In the genomic region with DNA sequence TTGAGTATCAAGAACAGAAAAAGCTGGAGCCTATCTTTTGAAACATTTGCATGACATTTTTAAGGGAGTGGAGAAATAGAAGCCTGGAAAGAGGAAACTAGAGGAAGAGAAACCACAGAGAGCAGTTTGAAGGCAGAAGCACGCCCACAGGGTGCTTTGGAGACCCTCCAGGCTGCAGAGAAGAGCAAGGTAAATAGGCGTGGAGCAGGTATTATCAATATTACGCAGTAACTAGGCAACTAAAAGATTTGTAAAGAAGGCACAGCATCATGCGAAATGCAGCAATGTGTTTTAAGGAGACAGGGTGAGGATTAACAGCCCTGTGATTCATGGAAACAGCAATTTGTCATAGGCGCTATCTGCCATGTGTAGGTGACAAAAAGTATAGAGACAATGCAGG, we compare ENCODE assay signal across 30 cellular contexts.
DNase-seq lines count a peak whose midpoint lies in the region; ATAC-seq and TF ChIP-seq lines count a peak whose summit lies in the region.
"Had no signal": no experiment of that assay in that cellular context is flagged by ENCODE, and none has a peak within 500 bp of the region (broad histone marks: within the 10 kb centered on the region; RNA-seq: fewer than 3 reads in every experiment).

No MANE protein-coding gene starts in this region.

- no peaks in the 10 kb centered on the region for H3K27me3 ChIP-seq in GM23338 (ENCODE audit: insufficient read depth)
- H3K27me3 ChIP-seq in left lung = no peaks in the 10 kb centered on the region
- H3K27me3 ChIP-seq in endodermal cell (ENCODE audit: control insufficient read depth, insufficient read depth, low read length, poor library complexity, severe bottlenecking) = no peaks in the 10 kb centered on the region
- H3K27me3 ChIP-seq: gastroesophageal sphincter, neutrophil, Peyer's patch, sigmoid colon, upper lobe of right lung had no signal

- H3K4me3 ChIP-seq in GM23338 (peak overlapping the region; percentile 11; the same call in 1 of the 2 replicates), left lung (no peak overlapping the region), endodermal cell (ENCODE audit: low read length) (no peak overlapping the region)
- H3K4me3 ChIP-seq: gastroesophageal sphincter, K562, Peyer's patch, sigmoid colon, upper lobe of right lung had no signal

- peak; percentile 29 for DNase-seq in GM23338 (ENCODE audit: low spot score)
- peak; percentile 61 for DNase-seq in NCI-H1417 treated with DMSO at 0.1 percent for 48 hours (lab: John Stamatoyannopoulos, UW)
- DNase-seq in NCI-H510A (lab: John Stamatoyannopoulos, UW) = peak; percentile 35
- DNase-seq in left lung = peak in 1 of 2 donors; percentile 32
- no peak for DNase-seq in activated CD4-positive, alpha-beta T cell treated with anti-CD3 and anti-CD28 coated beads for 4 hours
- no peak for DNase-seq in endodermal cell
- DNase-seq in putamen (ENCODE audit: low spot score) = no peak
- DNase-seq: activated CD4-positive, alpha-beta T cell treated with anti-CD3 and anti-CD28 coated beads, Interleukin-2, amount 10 ng/mL, durations not matched to agents 7 days and 5 days; activated gamma-delta T cell; activated naive CD8-positive, alpha-beta T cell treated with anti-CD3 and anti-CD28 coated beads, Interleukin-2, amount 50 U/mL, for 24 hours; activated T-cell treated with anti-CD3 and anti-CD28 coated beads, Interleukin-2, amount 50 U/mL, for 24 hours; central memory CD4-positive, alpha-beta T cell; EL; GOT3; hippocampal formation; NCI-H1694; Peyer's patch; SIG-M5; sigmoid colon; stimulated activated CD4-positive, alpha-beta T cell treated with anti-CD3 and anti-CD28 coated beads, Interleukin-4, amount 100 ng/mL, for 24 hours; T1000; upper lobe of right lung; WERI-Rb-1 had no signal

- peak; percentile 27; the same call in 1 of the 3 replicates for ATAC-seq in GM23338
- ATAC-seq in left lung = peak; percentile 79
- ATAC-seq: activated naive CD8-positive, alpha-beta T cell treated with anti-CD3 and anti-CD28 coated beads, Interleukin-2, amount 50 U/mL, for 24 hours; gastroesophageal sphincter; K562; stimulated activated effector memory CD8-positive, alpha-beta T cell treated with anti-CD3 and anti-CD28 coated beads, Interleukin-12 subunit alpha, Interleukin-12 subunit beta, amount 100 ng/mL, for 72 hours; upper lobe of right lung had no signal

- peaks cover 3% of the 10 kb centered on the region; the same call in 1 of the 3 replicates for H3K36me3 Mint-ChIP-seq in GM23338 (ENCODE audit: low read depth)
- no peaks in the 10 kb centered on the region for H3K36me3 Mint-ChIP-seq in endodermal cell (ENCODE audit: low read depth)
- H3K36me3 Mint-ChIP-seq: stimulated activated effector memory CD8-positive, alpha-beta T cell treated with anti-CD3 and anti-CD28 coated beads, Interleukin-12 subunit alpha, Interleukin-12 subunit beta, amount 100 ng/mL, for 72 hours had no signal

- H3K27ac ChIP-seq in GM23338 (ENCODE audit: low read depth) = peak overlapping the region; percentile 46
- no peak overlapping the region for H3K27ac ChIP-seq in left lung
- H3K27ac ChIP-seq in endodermal cell (ENCODE audit: low read depth, low read length) = no peak overlapping the region
- H3K27ac ChIP-seq: C4-2B, gastroesophageal sphincter, neutrophil, Peyer's patch, sigmoid colon, upper lobe of right lung, WERI-Rb-1 had no signal

- H3K9me2 ChIP-seq in GM23338 (ENCODE audit: insufficient read depth) = peaks cover 11% of the 10 kb centered on the region; the same call in 1 of the 2 replicates

- H2AFZ ChIP-seq in GM23338 = no peak overlapping the region; the same call in 1 of the 2 replicates

- H3K79me2 ChIP-seq in GM23338 (replicated peaks; ENCODE audit: insufficient read depth) = no peaks in the 10 kb centered on the region

- TF ChIP-seq CTCF in GM23338 (conservative IDR thresholded peaks at IDR 0.05; ENCODE audit: low read depth in 2 of 2) (no peak), left lung (IDR thresholded peaks at IDR 0.05) (no peak), endodermal cell (conservative IDR thresholded peaks at IDR 0.05) (no peak)

- H3K27me3 Mint-ChIP-seq in GM23338 (ENCODE audit: insufficient read depth, low read depth, poor library complexity) = no peaks in the 10 kb centered on the region
- H3K27me3 Mint-ChIP-seq in endodermal cell (ENCODE audit: insufficient read depth) = no peaks in the 10 kb centered on the region
- H3K27me3 Mint-ChIP-seq: activated CD4-positive, alpha-beta T cell treated with anti-CD3 and anti-CD28 coated beads, Interleukin-2, amount 10 ng/mL, durations not matched to agents 7 days and 5 days; activated naive CD8-positive, alpha-beta T cell treated with anti-CD3 and anti-CD28 coated beads, Interleukin-2, amount 50 U/mL, for 24 hours; activated T-cell treated with anti-CD3 and anti-CD28 coated beads, Interleukin-2, amount 50 U/mL, for 24 hours; dendritic cell treated with granulocyte-macrophage colony-stimulating factor and Interleukin-4, amounts not matched to agents 40 ng/mL and 50 ng/mL, for 4 days; progenitor cell of endocrine pancreas had no signal

- intact Hi-C loops in left lung (cut with DNase I) = no loop called here

- H3K9me3 ChIP-seq in left lung = no peaks in the 10 kb centered on the region
- no peaks in the 10 kb centered on the region for H3K9me3 ChIP-seq in endodermal cell (ENCODE audit: control insufficient read depth, low read length)
- H3K9me3 ChIP-seq: gastroesophageal sphincter, neutrophil, Peyer's patch, sigmoid colon, upper lobe of right lung had no signal

- H3K36me3 ChIP-seq in GM23338 (ENCODE audit: insufficient read depth) = no peaks in the 10 kb centered on the region
- H3K36me3 ChIP-seq in left lung = no peaks in the 10 kb centered on the region
- H3K36me3 ChIP-seq in endodermal cell (ENCODE audit: control insufficient read depth, insufficient read depth, low read length) = no peaks in the 10 kb centered on the region
- H3K36me3 ChIP-seq: gastroesophageal sphincter, neutrophil, Peyer's patch, sigmoid colon, upper lobe of right lung, WERI-Rb-1 had no signal

- peaks cover 55% of the 10 kb centered on the region for H3K4me1 Mint-ChIP-seq in GM23338
- peaks cover 14% of the 10 kb centered on the region for H3K4me1 Mint-ChIP-seq in endodermal cell
- H3K4me1 Mint-ChIP-seq: activated CD4-positive, alpha-beta T cell treated with anti-CD3 and anti-CD28 coated beads, Interleukin-2, amount 10 ng/mL, durations not matched to agents 7 days and 5 days; activated naive CD8-positive, alpha-beta T cell treated with anti-CD3 and anti-CD28 coated beads, Interleukin-2, amount 50 U/mL, for 24 hours; stimulated activated effector memory CD8-positive, alpha-beta T cell treated with anti-CD3 and anti-CD28 coated beads, Interleukin-12 subunit alpha, Interleukin-12 subunit beta, amount 100 ng/mL, for 72 hours had no signal

- H3K4me3 Mint-ChIP-seq in GM23338 (no peak overlapping the region), endodermal cell (no peak overlapping the region)
- H3K4me3 Mint-ChIP-seq: activated CD4-positive, alpha-beta T cell treated with anti-CD3 and anti-CD28 coated beads, Interleukin-2, amount 10 ng/mL, durations not matched to agents 7 days and 5 days; activated naive CD8-positive, alpha-beta T cell treated with anti-CD3 and anti-CD28 coated beads, Interleukin-2, amount 50 U/mL, for 24 hours; activated T-cell treated with anti-CD3 and anti-CD28 coated beads, Interleukin-2, amount 50 U/mL, for 24 hours; dendritic cell treated with granulocyte-macrophage colony-stimulating factor and Interleukin-4, amounts not matched to agents 40 ng/mL and 50 ng/mL, for 4 days; stimulated activated effector memory CD8-positive, alpha-beta T cell treated with anti-CD3 and anti-CD28 coated beads, Interleukin-12 subunit alpha, Interleukin-12 subunit beta, amount 100 ng/mL, for 72 hours had no signal

- H3K9me3 Mint-ChIP-seq in GM23338 = no peaks in the 10 kb centered on the region
- no peaks in the 10 kb centered on the region for H3K9me3 Mint-ChIP-seq in endodermal cell

- H3K4me1 ChIP-seq in GM23338 (ENCODE audit: insufficient read depth) (peaks cover 40% of the 10 kb centered on the region), left lung (no peaks in the 10 kb centered on the region), endodermal cell (ENCODE audit: control insufficient read depth, insufficient read depth, low read length) (peaks cover 2% of the 10 kb centered on the region)
- H3K4me1 ChIP-seq: gastroesophageal sphincter, Peyer's patch, upper lobe of right lung had no signal

- H3F3A ChIP-seq in GM23338 (replicated peaks; ENCODE audit: low read depth) = peaks cover 8% of the 10 kb centered on the region; the same call in 1 of the 2 replicates

- 88 to 89% methylated on average over 5 of the region's 5 CpGs for WGBS in endodermal cell (ENCODE audit: insufficient coverage in 1 of 2, insufficient read length in 1 of 2), 2 experiments

- no peaks in the 10 kb centered on the region for H4K20me1 ChIP-seq in GM23338 (replicated peaks; ENCODE audit: insufficient read depth)

- H3K27ac Mint-ChIP-seq in GM23338 (peak overlapping the region; percentile 83), endodermal cell (no peak overlapping the region)
- H3K27ac Mint-ChIP-seq: activated CD4-positive, alpha-beta T cell treated with anti-CD3 and anti-CD28 coated beads, Interleukin-2, amount 10 ng/mL, durations not matched to agents 7 days and 5 days; activated naive CD8-positive, alpha-beta T cell treated with anti-CD3 and anti-CD28 coated beads, Interleukin-2, amount 50 U/mL, for 24 hours; activated T-cell treated with anti-CD3 and anti-CD28 coated beads, Interleukin-2, amount 50 U/mL, for 24 hours; dendritic cell treated with granulocyte-macrophage colony-stimulating factor and Interleukin-4, amounts not matched to agents 40 ng/mL and 50 ng/mL, for 4 days; progenitor cell of endocrine pancreas; stimulated activated effector memory CD8-positive, alpha-beta T cell treated with anti-CD3 and anti-CD28 coated beads, Interleukin-12 subunit alpha, Interleukin-12 subunit beta, amount 100 ng/mL, for 72 hours had no signal

- H3K4me2 ChIP-seq in GM23338 = peak overlapping the region; percentile 64

- H3K9ac ChIP-seq in endodermal cell (ENCODE audit: extremely low read depth, low read length, poor library complexity, severe bottlenecking) = no peak overlapping the region

Comparison
In these comparisons a context has a peak if more than half of its experiments do, and no peak if none do; other contexts are left out.
1. DNase-seq: peak in GM23338 (single experiment), NCI-H1417 treated with DMSO at 0.1 percent for 48 hours (single experiment) and NCI-H510A (single experiment); none in activated CD4-positive, alpha-beta T cell treated with anti-CD3 and anti-CD28 coated beads for 4 hours (0 of 2), endodermal cell (single experiment) and putamen (single experiment).